In genomic region chr6:127406722-127407121, GRCh38 we compare ENCODE assay signal across 1 cellular context. TPM values are rescaled to one million over a fixed set of nuclear protein-coding genes. Genes with fewer than 3 reads are reported as not detected.
"Had no signal": no experiment of that assay in that cellular context is flagged by ENCODE, and none has a peak within 500 bp of the region (broad histone marks: within the 10 kb centered on the region; RNA-seq: fewer than 3 reads in every experiment).

No MANE protein-coding gene starts in this region.

RNA-seq across cellular contexts. Expression of gene KIAA0408, which starts 52.5 kb away (rescaled TPM):
- total RNA-seq: HT-29 had no signal
